ENCODE assay signal across 26 cellular contexts in the genomic region with DNA sequence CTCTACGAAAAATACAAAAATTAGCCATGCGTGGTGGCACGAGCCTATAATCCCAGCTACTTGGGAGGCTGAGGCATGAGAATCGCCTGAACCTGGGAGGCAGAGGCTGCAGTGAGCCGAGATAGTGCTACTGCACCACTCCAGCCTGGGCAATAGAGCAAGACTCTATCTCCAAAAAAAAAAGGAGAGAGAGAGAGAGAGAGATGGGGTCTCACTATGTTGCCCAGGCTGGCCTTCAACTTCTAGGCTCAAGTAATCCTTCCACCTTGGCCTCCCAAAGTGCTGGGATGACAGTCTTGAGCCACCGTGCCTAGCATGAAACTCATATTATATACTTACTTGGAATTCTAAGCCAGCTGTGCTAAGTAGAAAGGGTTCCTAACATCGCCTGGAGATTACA. TPM values are rescaled to one million over a fixed set of nuclear protein-coding genes. Genes with fewer than 3 reads are reported as not detected.
A peak's percentile ranks its signal among the peaks of the same experiment; 100 is the strongest.
DNase-seq lines count a peak whose midpoint lies in the region; ATAC-seq, FAIRE-seq and TF ChIP-seq lines count a peak whose summit lies in the region.
"Had no signal": no experiment of that assay in that cellular context is flagged by ENCODE, and none has a peak within 500 bp of the region (broad histone marks: within the 10 kb centered on the region; RNA-seq: fewer than 3 reads in every experiment).

No MANE protein-coding gene starts in this region.

- H4K8ac ChIP-seq in trophoblast cell (ENCODE audit: low read depth, low read length): no peak overlapping the region

- peaks cover 4% of the 10 kb centered on the region for H3K4me1 Mint-ChIP-seq in neural progenitor cell
- H3K4me1 Mint-ChIP-seq: CD14-positive monocyte, GM23338 had no signal

- in situ Hi-C loops in K562 (cut with MboI): no loop called here

- no peak overlapping the region for H3K27ac Mint-ChIP-seq in neural progenitor cell
- H3K27ac Mint-ChIP-seq: CD4-positive, alpha-beta T cell; GM23338; H9; HFFc6 had no signal

- peaks cover 32% of the 10 kb centered on the region for H3K36me3 Mint-ChIP-seq in neural progenitor cell

- TF ChIP-seq EP300 in K562 (IDR thresholded peaks at IDR 0.05; ENCODE audit: low read length): no peak

- WGBS in K562 (ENCODE audit: insufficient coverage, low coverage, missing lambda C conversion rate): 95% methylated on average over 7 of the region's 7 CpGs
- WGBS in trophoblast cell (ENCODE audit: extremely low coverage, insufficient coverage, insufficient read length): no CpG with 5 or more reads among the region's 7 CpGs

- no peak for DNase-seq in K562 (ENCODE audit: extremely low read depth in 1 of 4, low spot score in 3 of 4)
- no peak for DNase-seq in trophoblast cell
- no peak for DNase-seq in neural progenitor cell (ENCODE audit: low spot score)
- DNase-seq: 8988T; ACHN; AML-193; BE2C; CD4-positive, alpha-beta T cell; CD8-positive, alpha-beta memory T cell; DMS 273 treated with DMSO at 0.1 percent for 48 hours; DMS79; EL; GDM1; H9; HFFc6 had no signal

- TF ChIP-seq RAD21 in K562 (CRISPR knock-in tag; conservative IDR thresholded peaks at IDR 0.05 in 1 of 2, IDR thresholded peaks at IDR 0.05 in 1 of 2): no peak

- H2AFZ ChIP-seq in K562 (ENCODE audit: low read depth, low read length): no peak overlapping the region
- H2AFZ ChIP-seq in trophoblast cell (ENCODE audit: insufficient read depth, low read length, poor library complexity): no peak overlapping the region
- no peak overlapping the region for H2AFZ ChIP-seq in neural progenitor cell (replicated peaks)
- H2AFZ ChIP-seq: GM23338 had no signal

- H2BK120ac ChIP-seq in trophoblast cell (ENCODE audit: insufficient read depth, low read length, poor library complexity): no peak overlapping the region

- H3K4me1 ChIP-seq in HEK293 (ENCODE audit: control insufficient read depth, insufficient read depth, low read length) (no peaks in the 10 kb centered on the region), K562 (replicated peaks in 1 of 2; ENCODE audit: control insufficient read depth in 2 of 2, insufficient read depth in 2 of 2, low read length in 2 of 2) (no peaks in the 10 kb centered on the region), trophoblast cell (ENCODE audit: control insufficient read depth in 1 of 2, insufficient read depth in 2 of 2, low read length in 2 of 2) (no peaks in the 10 kb centered on the region), neural progenitor cell (no peaks in the 10 kb centered on the region)
- H3K4me1 ChIP-seq: A549; BE2C; BLaER1 treated with 17β-estradiol and CSF1 and Interleukin-3, amounts not matched to agents 10 nM and 100 nM had no signal

- no peaks in the 10 kb centered on the region for H3K79me1 ChIP-seq in trophoblast cell (ENCODE audit: low read length)

- peak overlapping the region; percentile 22 for H3K18ac ChIP-seq in trophoblast cell (ENCODE audit: low read length)

- H3K27ac ChIP-seq in HEK293 (ENCODE audit: extremely low read depth, low read depth, low read length) (no peak overlapping the region), K562 (ENCODE audit: extremely low read depth, low read depth, low read length) (no peak overlapping the region), trophoblast cell (ENCODE audit: low read depth, low read length) (no peak overlapping the region), neural progenitor cell (no peak overlapping the region)
- H3K27ac ChIP-seq: A549; BLaER1 treated with 17β-estradiol and CSF1 and Interleukin-3, amounts not matched to agents 10 nM and 100 nM had no signal

- H4K91ac ChIP-seq in trophoblast cell (ENCODE audit: low read depth, low read length): no peak overlapping the region

- H3K23ac ChIP-seq in trophoblast cell (ENCODE audit: low read length): no peak overlapping the region

- no peak overlapping the region for H2BK5ac ChIP-seq in trophoblast cell (ENCODE audit: low read depth, low read length, poor library complexity)

- no peak overlapping the region for H3K14ac ChIP-seq in trophoblast cell (ENCODE audit: low read length)

- H3K9me1 ChIP-seq in K562 (ENCODE audit: control insufficient read depth, insufficient read depth, low read length): no peaks in the 10 kb centered on the region

- H3F3A ChIP-seq in neural progenitor cell (ENCODE audit: low read depth): no peaks in the 10 kb centered on the region

- no peak overlapping the region for H2AK5ac ChIP-seq in trophoblast cell (ENCODE audit: low read length)

- H3K79me2 ChIP-seq in K562 (ENCODE audit: control insufficient read depth, insufficient read depth, low read length) (peaks cover 82% of the 10 kb centered on the region), trophoblast cell (ENCODE audit: control insufficient read depth, insufficient read depth, low read length, poor library complexity) (no peaks in the 10 kb centered on the region), neural progenitor cell (ENCODE audit: low read depth) (peaks cover 65% of the 10 kb centered on the region)

- no TSS peak for BruUV-seq in K562 (replicated peaks; lab: Mats Ljungman, UMichigan)

- peaks cover 20 to 96% of the 10 kb centered on the region in 2 experiments for H3K36me3 ChIP-seq in HEK293 (ENCODE audit: control insufficient read depth in 2 of 2, insufficient read depth in 1 of 2, low read length in 2 of 2)
- H3K36me3 ChIP-seq in K562 (ENCODE audit: control insufficient read depth, insufficient read depth, low read length): peaks cover 96% of the 10 kb centered on the region
- peaks cover 13 to 18% of the 10 kb centered on the region in 2 experiments for H3K36me3 ChIP-seq in trophoblast cell (ENCODE audit: control insufficient read depth in 1 of 2, insufficient read depth in 2 of 2, low read length in 2 of 2)
- H3K36me3 ChIP-seq in neural progenitor cell: peaks cover 10% of the 10 kb centered on the region

- no peak overlapping the region for H3K4me3 ChIP-seq in HEK293 (ENCODE audit: low read depth, low read length)
- no peak overlapping the region for H3K4me3 ChIP-seq in K562
- no peak overlapping the region for H3K4me3 ChIP-seq in trophoblast cell (ENCODE audit: low read depth, low read length)
- H3K4me3 ChIP-seq in neural progenitor cell: no peak overlapping the region
- H3K4me3 ChIP-seq: A549; BLaER1 treated with 17β-estradiol and CSF1 and Interleukin-3, amounts not matched to agents 10 nM and 100 nM; GM12878; GM23338 had no signal

- H3K9me3 Mint-ChIP-seq in neural progenitor cell: no peaks in the 10 kb centered on the region
- H3K9me3 Mint-ChIP-seq: CD14-positive monocyte; CD4-positive, alpha-beta T cell; CD8-positive, alpha-beta memory T cell; GM23338; H9 had no signal

- H4K20me1 ChIP-seq in K562 (replicated peaks; ENCODE audit: control insufficient read depth, insufficient read depth, low read length): peaks cover 4% of the 10 kb centered on the region; the same call in 1 of the 2 replicates
- peaks cover 55% of the 10 kb centered on the region for H4K20me1 ChIP-seq in neural progenitor cell (ENCODE audit: low read depth)

- no peak for TF ChIP-seq POLR2A in K562 (conservative IDR thresholded peaks at IDR 0.05)

- no peak for ATAC-seq in K562
- ATAC-seq in HG02973 (IDR thresholded peaks at IDR 0.05; ENCODE audit: unreplicated experiment): no peak
- ATAC-seq: A549, GM12878, GM23338, HCT116 had no signal

- H3K27me3 Mint-ChIP-seq in neural progenitor cell (ENCODE audit: insufficient read depth, low read depth): no peaks in the 10 kb centered on the region
- H3K27me3 Mint-ChIP-seq: CD4-positive, alpha-beta T cell; CD8-positive, alpha-beta memory T cell had no signal

- H3K4me3 Mint-ChIP-seq in neural progenitor cell: no peak overlapping the region
- H3K4me3 Mint-ChIP-seq: CD14-positive monocyte; CD4-positive, alpha-beta T cell; CD8-positive, alpha-beta memory T cell; GM23338; H9; HFFc6 had no signal

- TF ChIP-seq CTCF in HEK293 (tag by site-specific recombination; IDR thresholded peaks at IDR 0.05) (no peak), K562 (IDR thresholded peaks at IDR 0.05 in 2 of 3, conservative IDR thresholded peaks at IDR 0.05 in 1 of 3; ENCODE audit: insufficient read depth in 2 of 3, low read depth in 1 of 3, low read length in 3 of 3) (no peak), neural progenitor cell (IDR thresholded peaks at IDR 0.05) (no peak)

- POLR2A ChIA-PET in HEK293 (lab: Yijun Ruan, JAX): no interaction called here
- POLR2A ChIA-PET in K562 (lab: Yijun Ruan, JAX): no interaction called here

- no peak overlapping the region for H4K12ac ChIP-seq in trophoblast cell (ENCODE audit: low read depth, low read length)

- CTCF ChIA-PET in HEK293 (lab: Yijun Ruan, JAX): interaction anchor here (1.2 kb wide), 1 partner anchor 103 kb away, joined by 4 read pairs; no protein-coding TSS in a partner anchor
- CTCF ChIA-PET in K562 (lab: Yijun Ruan, JAX; ENCODE audit: low intra/inter-chr PET ratio): no interaction called here

- H3K4ac ChIP-seq in trophoblast cell (ENCODE audit: low read depth, low read length): no peak overlapping the region

- no peak overlapping the region for H3K4me2 ChIP-seq in K562 (ENCODE audit: insufficient read depth, low read length)
- no peak overlapping the region for H3K4me2 ChIP-seq in trophoblast cell (ENCODE audit: low read length)
- H3K4me2 ChIP-seq in neural progenitor cell: no peak overlapping the region
- H3K4me2 ChIP-seq: A549; BLaER1 treated with 17β-estradiol and CSF1 and Interleukin-3, amounts not matched to agents 10 nM and 100 nM; GM23338 had no signal

- FAIRE-seq in K562 (lab: Jason Lieb, UNC): no peak
- FAIRE-seq: A549, D721Med, GM12878, GM18507 had no signal

- intact Hi-C loops in K562 (cut with micrococcal nuclease): no loop called here

- H3K27me3 ChIP-seq in K562 (ENCODE audit: control insufficient read depth in 2 of 2, insufficient read depth in 2 of 2, low read length in 2 of 2) (no peaks in the 10 kb centered on the region), trophoblast cell (ENCODE audit: insufficient read depth, low read length) (no peaks in the 10 kb centered on the region), neural progenitor cell (no peaks in the 10 kb centered on the region)
- H3K27me3 ChIP-seq: BE2C; BLaER1 treated with 17β-estradiol and CSF1 and Interleukin-3, amounts not matched to agents 10 nM and 100 nM had no signal

- no peak overlapping the region for H3K9ac ChIP-seq in K562 (ENCODE audit: insufficient read depth in 1 of 2, low read depth in 2 of 2, low read length in 2 of 2)
- H3K9ac ChIP-seq in trophoblast cell (ENCODE audit: low read length): no peak overlapping the region
- no peak overlapping the region for H3K9ac ChIP-seq in neural progenitor cell
- H3K9ac ChIP-seq: BLaER1 treated with 17β-estradiol and CSF1 and Interleukin-3, amounts not matched to agents 10 nM and 100 nM had no signal

- no peaks in the 10 kb centered on the region for H3K9me3 ChIP-seq in HEK293 (ENCODE audit: control insufficient read depth, insufficient read depth, low read depth, low read length)
- H3K9me3 ChIP-seq in K562 (replicated peaks; ENCODE audit: control insufficient read depth, insufficient read depth, low read depth, low read length): no peaks in the 10 kb centered on the region
- H3K9me3 ChIP-seq in trophoblast cell (ENCODE audit: insufficient read depth, low read depth, low read length): no peaks in the 10 kb centered on the region
- H3K9me3 ChIP-seq in neural progenitor cell (ENCODE audit: low read depth): no peaks in the 10 kb centered on the region
- H3K9me3 ChIP-seq: A549, BE2C had no signal

- no peak overlapping the region for H2BK12ac ChIP-seq in trophoblast cell (ENCODE audit: low read length)

RNA-seq across cellular contexts. Expression of gene PSMB2, which starts 29.7 kb away (rescaled TPM):
- 31.2 and 38.1 TPM in 2 replicates for total RNA-seq in K562 (2011; cell fraction: chromatin; rRNA removed; ENCODE audit: low replicate concordance)
- total RNA-seq in K562 (2011; cell fraction: nucleolus; rRNA removed): 24.7 and 27.5 TPM in 2 replicates
- total RNA-seq in K562 (2011; cell fraction: nucleoplasm; rRNA removed): 46.6 and 87.8 TPM in 2 replicates
- total RNA-seq in K562 (2014; rRNA removed) (71.7 and 103 TPM in 2 replicates), K562 (2014; rRNA removed; fragmentation: Illumina TruSeq; extraction: Trizol) (144 and 145 TPM in 2 replicates), K562 (2015; rRNA removed; fragmentation: Illumina TruSeq; extraction: Trizol) (140 and 155 TPM in 2 replicates), K562 (2021) (231 and 235 TPM in 2 replicates), neural progenitor cell (ENCODE audit: low replicate concordance) (29.7 and 33.2 TPM in 2 replicates)
- polyA plus RNA-seq in K562 (2011; rRNA removed) (165 and 171 TPM in 2 replicates), K562 (2014; fragmentation: Illumina TruSeq; extraction: Trizol) (283 and 321 TPM in 2 replicates), K562 (2014; fragmentation: Nextera tagmentation; extraction: Ambion mirVana) (100 to 1,000 TPM; 499 to 543 TPM), K562 (2014; rRNA removed) (150 and 162 TPM in 2 replicates)
- 180 and 190 TPM in 2 replicates for polyA plus RNA-seq in K562 (2011; cell fraction: cytosol; rRNA removed)
- polyA plus RNA-seq in K562 (2011; cell fraction: nucleus; rRNA removed): 68.1 and 83.6 TPM in 2 replicates
- 147 and 203 TPM in 2 replicates for polyA plus RNA-seq in K562 (2012)
- 117 and 126 TPM in 2 replicates for polyA minus RNA-seq in K562 (2011; rRNA and poly(A)+ RNA removed)
- polyA minus RNA-seq in K562 (2011; cell fraction: cytosol; rRNA and poly(A)+ RNA removed): 108 and 118 TPM in 2 replicates
- polyA minus RNA-seq in K562 (2011; cell fraction: nucleus; rRNA and poly(A)+ RNA removed): 13.2 and 23.4 TPM in 2 replicates
- polyA plus RNA-seq in trophoblast cell (2013): 186 and 201 TPM in 2 replicates

RNA-seq across cellular contexts. Expression of gene TFAP2E, which starts 38.5 kb away (rescaled TPM):
- 0.30 and 0.44 TPM in 2 replicates for total RNA-seq in K562 (2011; cell fraction: chromatin; rRNA removed; ENCODE audit: low replicate concordance)
- 0.39 TPM in 1 of 2 replicates, not detected in the other for total RNA-seq in K562 (2011; cell fraction: nucleolus; rRNA removed)
- 0.81 TPM in 1 of 2 replicates, not detected in the other for total RNA-seq in K562 (2011; cell fraction: nucleoplasm; rRNA removed)
- not detected in 2 replicates for total RNA-seq in K562 (2014; rRNA removed)
- total RNA-seq in K562 (2014; rRNA removed; fragmentation: Illumina TruSeq; extraction: Trizol): not detected in 2 replicates
- total RNA-seq in K562 (2015; rRNA removed; fragmentation: Illumina TruSeq; extraction: Trizol): 0.11 TPM in 1 of 2 replicates, not detected in the other
- not detected in 2 replicates for total RNA-seq in K562 (2021)
- 0.07 and 0.11 TPM in 2 replicates for polyA plus RNA-seq in K562 (2011; rRNA removed)
- polyA plus RNA-seq in K562 (2011; cell fraction: cytosol; rRNA removed): not detected in 2 replicates
- polyA plus RNA-seq in K562 (2011; cell fraction: nucleus; rRNA removed): 0.31 and 0.38 TPM in 2 replicates
- 0.20 and 0.58 TPM in 2 replicates for polyA plus RNA-seq in K562 (2012)
- not detected in 2 replicates for polyA plus RNA-seq in K562 (2014; fragmentation: Illumina TruSeq; extraction: Trizol)
- polyA plus RNA-seq in K562 (2014; fragmentation: Nextera tagmentation; extraction: Ambion mirVana): under 1 TPM; 0.03 to 0.06 TPM
- polyA plus RNA-seq in K562 (2014; rRNA removed): 0.04 and 0.07 TPM in 2 replicates
- polyA minus RNA-seq in K562 (2011; rRNA and poly(A)+ RNA removed): 0.14 TPM in 1 of 2 replicates, not detected in the other
- polyA minus RNA-seq in K562 (2011; cell fraction: cytosol; rRNA and poly(A)+ RNA removed): not detected in 2 replicates
- polyA minus RNA-seq in K562 (2011; cell fraction: nucleus; rRNA and poly(A)+ RNA removed): not detected in 2 replicates
- 3.7 and 4.0 TPM in 2 replicates for polyA plus RNA-seq in trophoblast cell (2013)
- total RNA-seq in neural progenitor cell (ENCODE audit: low replicate concordance): not detected in 2 replicates
- total RNA-seq: H4 had no signal

RNA-seq across cellular contexts. Expression of gene NCDN, which starts 54.1 kb away (rescaled TPM):
- 18.2 and 51.7 TPM in 2 replicates for total RNA-seq in K562 (2011; cell fraction: chromatin; rRNA removed; ENCODE audit: low replicate concordance)
- 35.4 and 36.2 TPM in 2 replicates for total RNA-seq in K562 (2011; cell fraction: nucleolus; rRNA removed)
- total RNA-seq in K562 (2011; cell fraction: nucleoplasm; rRNA removed): 27.1 and 28.9 TPM in 2 replicates
- 16.4 and 20.4 TPM in 2 replicates for total RNA-seq in K562 (2014; rRNA removed)
- 4.5 and 5.4 TPM in 2 replicates for total RNA-seq in K562 (2014; rRNA removed; fragmentation: Illumina TruSeq; extraction: Trizol)
- total RNA-seq in K562 (2015; rRNA removed; fragmentation: Illumina TruSeq; extraction: Trizol): 10.7 and 13.3 TPM in 2 replicates
- 33.5 and 35.1 TPM in 2 replicates for total RNA-seq in K562 (2021)
- polyA plus RNA-seq in K562 (2011; rRNA removed): 8.1 and 14.6 TPM in 2 replicates
- polyA plus RNA-seq in K562 (2011; cell fraction: cytosol; rRNA removed): 11.3 and 22.9 TPM in 2 replicates
- polyA plus RNA-seq in K562 (2011; cell fraction: nucleus; rRNA removed): 32.8 and 67.9 TPM in 2 replicates
- polyA plus RNA-seq in K562 (2012): 23.9 and 26.1 TPM in 2 replicates
- 16.0 and 26.9 TPM in 2 replicates for polyA plus RNA-seq in K562 (2014; fragmentation: Illumina TruSeq; extraction: Trizol)
- 1 to 10 TPM; 1.9 to 2.6 TPM for polyA plus RNA-seq in K562 (2014; fragmentation: Nextera tagmentation; extraction: Ambion mirVana)
- 20.0 and 24.8 TPM in 2 replicates for polyA plus RNA-seq in K562 (2014; rRNA removed)
- polyA minus RNA-seq in K562 (2011; rRNA and poly(A)+ RNA removed): 4.9 and 5.2 TPM in 2 replicates
- 13.6 and 15.4 TPM in 2 replicates for polyA minus RNA-seq in K562 (2011; cell fraction: cytosol; rRNA and poly(A)+ RNA removed)
- polyA minus RNA-seq in K562 (2011; cell fraction: nucleus; rRNA and poly(A)+ RNA removed): 16.6 and 17.4 TPM in 2 replicates
- polyA plus RNA-seq in trophoblast cell (2013): 9.3 and 9.4 TPM in 2 replicates
- 5.8 and 19.2 TPM in 2 replicates for total RNA-seq in neural progenitor cell (ENCODE audit: low replicate concordance)

RNA-seq across cellular contexts. Expression of gene KIAA0319L, which starts 54.5 kb away (rescaled TPM):
- 218 and 257 TPM in 2 replicates for total RNA-seq in K562 (2011; cell fraction: chromatin; rRNA removed; ENCODE audit: low replicate concordance)
- total RNA-seq in K562 (2011; cell fraction: nucleolus; rRNA removed): 151 and 178 TPM in 2 replicates
- total RNA-seq in K562 (2011; cell fraction: nucleoplasm; rRNA removed): 203 and 242 TPM in 2 replicates
- total RNA-seq in K562 (2014; rRNA removed): 22.7 and 26.9 TPM in 2 replicates
- total RNA-seq in K562 (2014; rRNA removed; fragmentation: Illumina TruSeq; extraction: Trizol): 29.3 and 30.2 TPM in 2 replicates
- 25.0 and 27.4 TPM in 2 replicates for total RNA-seq in K562 (2015; rRNA removed; fragmentation: Illumina TruSeq; extraction: Trizol)
- 32.7 and 33.2 TPM in 2 replicates for total RNA-seq in K562 (2021)
- 51.7 and 66.5 TPM in 2 replicates for polyA plus RNA-seq in K562 (2011; rRNA removed)
- 29.9 and 48.2 TPM in 2 replicates for polyA plus RNA-seq in K562 (2011; cell fraction: cytosol; rRNA removed)
- 76.5 and 77.3 TPM in 2 replicates for polyA plus RNA-seq in K562 (2011; cell fraction: nucleus; rRNA removed)
- polyA plus RNA-seq in K562 (2012): 29.4 and 50.6 TPM in 2 replicates
- 32.2 and 40.1 TPM in 2 replicates for polyA plus RNA-seq in K562 (2014; fragmentation: Illumina TruSeq; extraction: Trizol)
- 1 to 10 TPM; 2.4 to 5.9 TPM for polyA plus RNA-seq in K562 (2014; fragmentation: Nextera tagmentation; extraction: Ambion mirVana)
- 23.4 and 28.5 TPM in 2 replicates for polyA plus RNA-seq in K562 (2014; rRNA removed)
- polyA minus RNA-seq in K562 (2011; rRNA and poly(A)+ RNA removed): 84.3 and 87.6 TPM in 2 replicates
- 28.8 and 38.0 TPM in 2 replicates for polyA minus RNA-seq in K562 (2011; cell fraction: cytosol; rRNA and poly(A)+ RNA removed)
- 47.7 and 95.0 TPM in 2 replicates for polyA minus RNA-seq in K562 (2011; cell fraction: nucleus; rRNA and poly(A)+ RNA removed)
- 30.4 and 30.6 TPM in 2 replicates for polyA plus RNA-seq in trophoblast cell (2013)
- 58.2 and 58.3 TPM in 2 replicates for total RNA-seq in neural progenitor cell (ENCODE audit: low replicate concordance)

Comparison
In these comparisons a context has a peak if more than half of its experiments do, and no peak if none do; other contexts are left out.
1. Of the 44 proteins assayed by ChIP-seq in both K562 and HEK293: peak only in K562: none; only in HEK293: none; in both: ZNF121; in neither: 43.